In genomic region chr20:20024942-20025341, GRCh38 we compare ENCODE assay signal across 19 cellular contexts. TPM values are rescaled to one million over a fixed set of nuclear protein-coding genes. Genes with fewer than 3 reads are reported as not detected.
DNase-seq lines count a peak whose midpoint lies in the region; ATAC-seq and TF ChIP-seq lines count a peak whose summit lies in the region.
"Had no signal": no experiment of that assay in that cellular context is flagged by ENCODE, and none has a peak within 500 bp of the region (broad histone marks: within the 10 kb centered on the region; RNA-seq: fewer than 3 reads in every experiment).

No MANE protein-coding gene starts in this region.

- peaks cover 3 to 21% of the 10 kb centered on the region in 2 donors for H3K4me1 ChIP-seq in thyroid gland

- H3K36me3 Mint-ChIP-seq in activated naive CD4-positive, alpha-beta T cell treated with anti-CD3 and anti-CD28 coated beads, Interleukin-2, amount 50 U/mL, for 72 hours = peaks cover 0 to 7% of the 10 kb centered on the region in 2 donors
- peaks cover 6% of the 10 kb centered on the region for H3K36me3 Mint-ChIP-seq in activated naive CD8-positive, alpha-beta T cell

- H3K4me3 Mint-ChIP-seq in activated naive CD8-positive, alpha-beta T cell = no peak overlapping the region
- H3K4me3 Mint-ChIP-seq: nephron, WTC11 had no signal

- H3K27me3 ChIP-seq in thyroid gland = no peaks in the 10 kb centered on the region
- H3K27me3 ChIP-seq: MG63 had no signal

- H3K4me3 ChIP-seq in thyroid gland (replicated peaks in 1 of 3) = no peak overlapping the region
- H3K4me3 ChIP-seq: left ventricle myocardium inferior, MG63, thoracic aorta had no signal

- no peak for TF ChIP-seq CTCF in thyroid gland (IDR thresholded peaks at IDR 0.05)

- no peak for ATAC-seq in activated naive CD4-positive, alpha-beta T cell treated with anti-CD3 and anti-CD28 coated beads, Interleukin-2, amount 50 U/mL, for 72 hours
- ATAC-seq in GM18517 (IDR thresholded peaks at IDR 0.05; ENCODE audit: unreplicated experiment) = no peak
- ATAC-seq: WTC11 had no signal

- H3K27ac ChIP-seq in thyroid gland = peak overlapping the region in 2 of 3 donors; percentile 29 to 71
- H3K27ac ChIP-seq: left ventricle myocardium inferior, thoracic aorta had no signal

- DNase-seq in activated naive CD4-positive, alpha-beta T cell treated with anti-CD3 and anti-CD28 coated beads, Interleukin-2, amount 50 U/mL, for 72 hours (ENCODE audit: low spot score in 2 of 2) = no peak
- DNase-seq in activated naive CD4-positive, alpha-beta T cell treated with Interleukin-2 at 50 U/mL for 16 hours = no peak
- DNase-seq in hepatic stellate cell (ENCODE audit: low spot score) = peak; percentile 27
- no peak for DNase-seq in thyroid gland
- no peak for DNase-seq in HK-2 (ENCODE audit: unreplicated experiment)
- no peak for DNase-seq in pons (ENCODE audit: low spot score)
- DNase-seq: activated CD8-positive, alpha-beta memory T cell treated with anti-CD3 and anti-CD28 coated beads, Interleukin-2, amount 50 U/mL, for 48 hours; dermis blood vessel endothelial cell; DMS 273 treated with DMSO at 0.1 percent for 48 hours; left ventricle myocardium inferior; MG63; NCI-H1930; NCI-H69; stimulated activated CD4-positive, alpha-beta T cell treated with anti-CD3 and anti-CD28 coated beads, Interleukin-1b, Interleukin-23, amount 100 ng/mL, for 48 hours had no signal

- TF ChIP-seq POLR2A in thyroid gland (IDR thresholded peaks at IDR 0.05) = no peak

- intact Hi-C loops in thyroid gland (cut with DNase I) = no loop called here

- H3K27ac Mint-ChIP-seq in activated naive CD4-positive, alpha-beta T cell treated with anti-CD3 and anti-CD28 coated beads, Interleukin-2, amount 50 U/mL, for 72 hours = peak overlapping the region; percentile 3 to 11
- H3K27ac Mint-ChIP-seq in activated naive CD8-positive, alpha-beta T cell = peak overlapping the region; percentile 61
- H3K27ac Mint-ChIP-seq: WTC11 had no signal

- H3K27me3 Mint-ChIP-seq in activated naive CD8-positive, alpha-beta T cell = no peaks in the 10 kb centered on the region

- H3K9me3 ChIP-seq in thyroid gland = no peaks in the 10 kb centered on the region
- H3K9me3 ChIP-seq: left ventricle myocardium inferior, MG63, thoracic aorta had no signal

- peaks cover 34% of the 10 kb centered on the region for H3K4me1 Mint-ChIP-seq in activated naive CD8-positive, alpha-beta T cell (ENCODE audit: low read depth)

- H3K36me3 ChIP-seq in thyroid gland = peaks cover 0 to 15% of the 10 kb centered on the region in 2 donors
- H3K36me3 ChIP-seq: thoracic aorta had no signal

- H3K9me3 Mint-ChIP-seq in activated naive CD4-positive, alpha-beta T cell treated with anti-CD3 and anti-CD28 coated beads, Interleukin-2, amount 50 U/mL, for 72 hours = no peaks in the 10 kb centered on the region
- no peaks in the 10 kb centered on the region for H3K9me3 Mint-ChIP-seq in activated naive CD8-positive, alpha-beta T cell (ENCODE audit: low read depth)
- H3K9me3 Mint-ChIP-seq: nephron, WTC11 had no signal

RNA-seq across cellular contexts. Expression of gene NAA20, which starts 7.8 kb away (rescaled TPM):
- 10 to 100 TPM; 50.5 to 67.5 TPM for total RNA-seq in activated naive CD4-positive, alpha-beta T cell treated with anti-CD3 and anti-CD28 coated beads, Interleukin-2, amount 50 U/mL, for 72 hours
- total RNA-seq in thyroid gland = 10 to 100 TPM; 53.3 to 65.7 (median 64.0) TPM

RNA-seq across cellular contexts. Expression of gene CRNKL1, which starts 27.3 kb away (rescaled TPM):
- total RNA-seq in activated naive CD4-positive, alpha-beta T cell treated with anti-CD3 and anti-CD28 coated beads, Interleukin-2, amount 50 U/mL, for 72 hours = 10 to 100 TPM; 16.5 to 19.1 TPM
- total RNA-seq in thyroid gland = 10 to 100 TPM; 23.6 to 35.2 (median 27.2) TPM

RNA-seq across cellular contexts. Expression of gene CFAP61, which starts 27.4 kb away (rescaled TPM):
- total RNA-seq in activated naive CD4-positive, alpha-beta T cell treated with anti-CD3 and anti-CD28 coated beads, Interleukin-2, amount 50 U/mL, for 72 hours = under 1 TPM in 1 of 2 donors, not detected in 1; 0.41 TPM
- 1 to 10 TPM in 2 of 4 donors, under 1 TPM in 2; 0.34 to 1.6 (median 1.1) TPM for total RNA-seq in thyroid gland
- total RNA-seq: dermis blood vessel endothelial cell had no signal
